Comparison of ENCODE assay signal across 8 cellular contexts in genomic region chr21:34374940-34375618, GRCh38. TPM values are rescaled to one million over a fixed set of nuclear protein-coding genes. Genes with fewer than 3 reads are reported as not detected.
A peak's percentile ranks its signal among the peaks of the same experiment; 100 is the strongest.
DNase-seq lines count a peak whose midpoint lies in the region; ATAC-seq, FAIRE-seq and TF ChIP-seq lines count a peak whose summit lies in the region.
"Not testable (repeated sequence)": the region's sequence is repeated elsewhere in the genome, so short reads cannot be mapped to it uniquely, and the experiment has no call there.

SMIM11 (plus strand) TSS chr21:34375507; CDS start chr21:34379505, 3,998 bp downstream.

- intact Hi-C loops in activated B cell treated with CpG ODN at 0.5 μM for 24 hours (cut with micrococcal nuclease) = not testable (repeated sequence)

- peak; percentile 86 for ATAC-seq in GM18517 (IDR thresholded peaks at IDR 0.05; ENCODE audit: unreplicated experiment)
- peak; percentile 92 for ATAC-seq in GM21381 (IDR thresholded peaks at IDR 0.05; ENCODE audit: unreplicated experiment)
- ATAC-seq in HG02852 (IDR thresholded peaks at IDR 0.05; ENCODE audit: unreplicated experiment) = peak; percentile 93
- ATAC-seq in HG03439 (IDR thresholded peaks at IDR 0.05; ENCODE audit: unreplicated experiment) = peak; percentile 95
- peak; percentile 99 for ATAC-seq in activated B cell treated with CpG ODN at 0.5 μM for 24 hours (ENCODE audit: low read depth)

- H3K4me3 Mint-ChIP-seq in activated B cell treated with CpG ODN at 0.5 μM for 24 hours, mesothelial cell of epicardium, type B pancreatic cell: not testable (repeated sequence)

- H3K4me1 Mint-ChIP-seq in activated B cell treated with CpG ODN at 0.5 μM for 24 hours; mesothelial cell of epicardium; type B pancreatic cell (ENCODE audit: unreplicated experiment): not testable (repeated sequence)

- not testable (repeated sequence) for H3K27ac Mint-ChIP-seq in activated B cell treated with CpG ODN at 0.5 μM for 24 hours, mesothelial cell of epicardium, type B pancreatic cell

- POLR2A ChIA-PET in activated B cell treated with CpG ODN at 0.5 μM for 24 hours (lab: Charles Lee) = not testable (repeated sequence)

- not testable (repeated sequence) for H3K36me3 Mint-ChIP-seq in activated B cell treated with CpG ODN at 0.5 μM for 24 hours (ENCODE audit: low read depth); mesothelial cell of epicardium; type B pancreatic cell

- not testable (repeated sequence) for DNase-seq in activated B cell treated with CpG ODN at 0.5 μM for 24 hours; mesothelial cell of epicardium (ENCODE audit: low spot score in 2 of 2, unreplicated experiment in 2 of 2); type B pancreatic cell (ENCODE audit: extremely low spot score, unreplicated experiment)

- not testable (repeated sequence) for TF ChIP-seq CTCF in activated B cell treated with CpG ODN at 0.5 μM for 24 hours (IDR thresholded peaks at IDR 0.05); mesothelial cell of epicardium (IDR thresholded peaks at IDR 0.05; ENCODE audit: unreplicated experiment); type B pancreatic cell (conservative IDR thresholded peaks at IDR 0.05)

- not testable (repeated sequence) for H3K9me3 Mint-ChIP-seq in activated B cell treated with CpG ODN at 0.5 μM for 24 hours, mesothelial cell of epicardium, type B pancreatic cell

- CTCF ChIA-PET in activated B cell treated with CpG ODN at 0.5 μM for 24 hours (lab: Charles Lee) = not testable (repeated sequence)

- not testable (repeated sequence) for H3K27me3 Mint-ChIP-seq in activated B cell treated with CpG ODN at 0.5 μM for 24 hours; mesothelial cell of epicardium (ENCODE audit: low read depth); type B pancreatic cell

- FAIRE-seq in endometrium (lab: Jason Lieb, UNC) = peak; percentile 58

RNA-seq across cellular contexts. Expression of gene SMIM11, which starts in this region (rescaled TPM):
- 3.8 and 4.3 TPM in 2 replicates for total RNA-seq in activated B cell treated with CpG ODN at 0.5 μM for 24 hours
- 8.4 to 16.9 TPM (median 8.4 TPM) in 3 replicates for total RNA-seq in mesothelial cell of epicardium
- total RNA-seq in type B pancreatic cell (ENCODE audit: low replicate concordance) = 11.0 and 14.1 TPM in 2 replicates
